11 cellular contexts compared by ENCODE assay signal in genomic region chr11:93532285-93532789, GRCh38. TPM values are rescaled to one million over a fixed set of nuclear protein-coding genes. Genes with fewer than 3 reads are reported as not detected.
DNase-seq lines count a peak whose midpoint lies in the region; ATAC-seq and TF ChIP-seq lines count a peak whose summit lies in the region.
"Had no signal": no experiment of that assay in that cellular context is flagged by ENCODE, and none has a peak within 500 bp of the region (broad histone marks: within the 10 kb centered on the region; RNA-seq: fewer than 3 reads in every experiment).

No MANE protein-coding gene starts in this region.

- H3K4me3 Mint-ChIP-seq in activated CD8-positive, alpha-beta memory T cell treated with anti-CD3 and anti-CD28 coated beads, Interleukin-2, amount 10 ng/mL, durations not matched to agents 7 days and 5 days, result no peak overlapping the region
- H3K4me3 Mint-ChIP-seq in activated CD4-positive, alpha-beta memory T cell treated with anti-CD3 and anti-CD28 coated beads for 36 hours, result no peak overlapping the region

- H3K27ac ChIP-seq in colonic mucosa, result no peak overlapping the region

- H3K27me3 Mint-ChIP-seq in activated CD8-positive, alpha-beta memory T cell treated with anti-CD3 and anti-CD28 coated beads, Interleukin-2, amount 10 ng/mL, durations not matched to agents 7 days and 5 days, result no peaks in the 10 kb centered on the region
- no peaks in the 10 kb centered on the region for H3K27me3 Mint-ChIP-seq in activated CD4-positive, alpha-beta memory T cell treated with anti-CD3 and anti-CD28 coated beads for 36 hours

- intact Hi-C loops in activated CD4-positive, alpha-beta memory T cell treated with anti-CD3 and anti-CD28 coated beads for 36 hours (cut with micrococcal nuclease), result loop anchor here (1.0 to 5.0 kb wide), 2 partner anchors 10 to 40 kb away; no protein-coding TSS in a partner anchor
- intact Hi-C loops in colonic mucosa (cut with DNase I), result no loop called here

- no peaks in the 10 kb centered on the region for H3K9me3 Mint-ChIP-seq in activated CD8-positive, alpha-beta memory T cell treated with anti-CD3 and anti-CD28 coated beads, Interleukin-2, amount 10 ng/mL, durations not matched to agents 7 days and 5 days (ENCODE audit: low read depth)
- no peaks in the 10 kb centered on the region for H3K9me3 Mint-ChIP-seq in activated CD4-positive, alpha-beta memory T cell treated with anti-CD3 and anti-CD28 coated beads for 36 hours

- H3K36me3 ChIP-seq in colonic mucosa, result no peaks in the 10 kb centered on the region

- peaks cover 6% of the 10 kb centered on the region for H3K36me3 Mint-ChIP-seq in activated CD8-positive, alpha-beta memory T cell treated with anti-CD3 and anti-CD28 coated beads, Interleukin-2, amount 10 ng/mL, durations not matched to agents 7 days and 5 days
- no peaks in the 10 kb centered on the region for H3K36me3 Mint-ChIP-seq in activated CD4-positive, alpha-beta memory T cell treated with anti-CD3 and anti-CD28 coated beads for 36 hours

- no peak for TF ChIP-seq CTCF in omental fat pad (IDR thresholded peaks at IDR 0.05)
- no peak for TF ChIP-seq CTCF in colonic mucosa (IDR thresholded peaks at IDR 0.05)

- H3K9me3 ChIP-seq in colonic mucosa, result no peaks in the 10 kb centered on the region

- H3K4me3 ChIP-seq in colonic mucosa, result no peak overlapping the region

- peak; percentile 48 for ATAC-seq in activated CD8-positive, alpha-beta memory T cell treated with anti-CD3 and anti-CD28 coated beads, Interleukin-2, amount 10 ng/mL, durations not matched to agents 7 days and 5 days
- ATAC-seq in HG02852 (IDR thresholded peaks at IDR 0.05; ENCODE audit: unreplicated experiment), result peak; percentile 31
- peak; percentile 20 for ATAC-seq in omental fat pad (ENCODE audit: low FRiP score)
- ATAC-seq in HG03521 (IDR thresholded peaks at IDR 0.05; ENCODE audit: unreplicated experiment), result no peak

- POLR2A ChIA-PET in activated CD4-positive, alpha-beta memory T cell treated with anti-CD3 and anti-CD28 coated beads for 36 hours (lab: Charles Lee), result interaction anchor here (1.2 to 1.6 kb wide), 3 partner anchors 9 to 13 kb away, joined by 3 to 11 read pairs (median 4); partner anchors contain the start of gene SMCO4

- CTCF ChIA-PET in activated CD8-positive, alpha-beta memory T cell treated with anti-CD3 and anti-CD28 coated beads, Interleukin-2, amount 10 ng/mL, durations not matched to agents 7 days and 5 days (lab: Charles Lee), result interaction anchor here (1.2 to 5.5 kb wide), 5 partner anchors 9 to 298 kb away, joined by 3 to 29 read pairs (median 6); no protein-coding TSS in a partner anchor
- CTCF ChIA-PET in activated CD4-positive, alpha-beta memory T cell treated with anti-CD3 and anti-CD28 coated beads for 36 hours (lab: Charles Lee), result interaction anchor here (0.6 to 5.0 kb wide), 2 partner anchors 10 to 32 kb away, joined by 3 to 22 read pairs; partner anchors contain the start of gene SMCO4

- H3K4me1 Mint-ChIP-seq in activated CD8-positive, alpha-beta memory T cell treated with anti-CD3 and anti-CD28 coated beads, Interleukin-2, amount 10 ng/mL, durations not matched to agents 7 days and 5 days, result peaks cover 85% of the 10 kb centered on the region
- H3K4me1 Mint-ChIP-seq in activated CD4-positive, alpha-beta memory T cell treated with anti-CD3 and anti-CD28 coated beads for 36 hours (ENCODE audit: low read depth), result peaks cover 72% of the 10 kb centered on the region

- peak overlapping the region; percentile 83 for H3K27ac Mint-ChIP-seq in activated CD8-positive, alpha-beta memory T cell treated with anti-CD3 and anti-CD28 coated beads, Interleukin-2, amount 10 ng/mL, durations not matched to agents 7 days and 5 days
- H3K27ac Mint-ChIP-seq in activated CD4-positive, alpha-beta memory T cell treated with anti-CD3 and anti-CD28 coated beads for 36 hours, result peak overlapping the region; percentile 34

- H3K9ac ChIP-seq in colonic mucosa (ENCODE audit: low read depth in 2 of 2, low read length in 2 of 2), result no peak overlapping the region

- peak; percentile 76 for DNase-seq in activated CD8-positive, alpha-beta memory T cell treated with anti-CD3 and anti-CD28 coated beads, Interleukin-2, amount 10 ng/mL, durations not matched to agents 7 days and 5 days
- DNase-seq in activated CD8-positive, alpha-beta memory T cell treated with anti-CD3 and anti-CD28 coated beads, Interleukin-2, amount 50 U/mL, for 48 hours, result no peak
- peak; percentile 62 for DNase-seq in activated CD4-positive, alpha-beta memory T cell treated with anti-CD3 and anti-CD28 coated beads for 36 hours
- DNase-seq in omental fat pad (ENCODE audit: low spot score) (no peak), colonic mucosa (no peak), DMS153 treated with DMSO at 0.1 percent for 48 hours (lab: John Stamatoyannopoulos, UW; ENCODE audit: unreplicated experiment) (no peak)
- DNase-seq: activated CD8-positive, alpha-beta memory T cell treated with anti-CD3 and anti-CD28 coated beads for 24 hours; SIG-M5 had no signal

- H3K27me3 ChIP-seq in colonic mucosa, result no peaks in the 10 kb centered on the region

- peaks cover 18% of the 10 kb centered on the region for H3K4me1 ChIP-seq in colonic mucosa

RNA-seq across cellular contexts. Expression of gene SMCO4, which starts 10.9 kb away (rescaled TPM):
- 10 to 100 TPM; 37.5 to 62.6 TPM for total RNA-seq in activated CD8-positive, alpha-beta memory T cell treated with anti-CD3 and anti-CD28 coated beads, Interleukin-2, amount 10 ng/mL, durations not matched to agents 7 days and 5 days
- 10 to 100 TPM; 40.9 to 41.2 TPM for total RNA-seq in activated CD4-positive, alpha-beta memory T cell treated with anti-CD3 and anti-CD28 coated beads for 36 hours
- total RNA-seq in omental fat pad, result 10 to 100 TPM in 3 of 4 donors, 1 to 10 TPM in 1; 8.5 to 30.1 (median 20.9) TPM
- 10 to 100 TPM; 47.2 to 73.7 TPM for total RNA-seq in colonic mucosa
- total RNA-seq: G401 had no signal

Comparison
In these comparisons a context has a peak if more than half of its experiments do, and no peak if none do; other contexts are left out.
1. DNase-seq: peak in activated CD8-positive, alpha-beta memory T cell treated with anti-CD3 and anti-CD28 coated beads, Interleukin-2, amount 10 ng/mL, durations not matched to agents 7 days and 5 days (single experiment) and activated CD4-positive, alpha-beta memory T cell treated with anti-CD3 and anti-CD28 coated beads for 36 hours (single experiment); none in activated CD8-positive, alpha-beta memory T cell treated with anti-CD3 and anti-CD28 coated beads, Interleukin-2, amount 50 U/mL, for 48 hours (single experiment), omental fat pad (single experiment), colonic mucosa (single experiment) and DMS153 treated with DMSO at 0.1 percent for 48 hours (single experiment).